26 cellular contexts compared by ENCODE assay signal in the genomic region with DNA sequence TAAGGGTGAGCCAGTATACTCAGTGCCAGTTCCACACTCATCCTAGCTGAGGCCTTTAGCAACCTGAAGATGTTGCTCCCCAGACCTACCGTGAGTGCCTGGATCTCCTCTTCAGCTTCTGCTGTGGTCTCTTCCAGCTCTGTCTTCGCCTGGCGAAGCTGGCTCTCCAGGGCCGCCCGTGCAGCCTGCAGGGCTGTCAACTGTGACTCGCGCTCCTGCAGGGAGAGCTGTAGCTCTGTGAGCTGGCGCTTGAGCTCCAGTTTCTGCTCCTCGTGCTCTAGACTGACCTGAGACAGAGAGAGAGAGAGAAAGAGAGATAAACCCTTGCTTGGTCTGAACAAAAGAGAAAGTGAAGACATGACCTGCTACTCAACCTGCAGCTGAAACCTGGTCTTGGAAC.
"Had no signal": no experiment of that assay in that cellular context is flagged by ENCODE, and none has a peak within 500 bp of the region (broad histone marks: within the 10 kb centered on the region; RNA-seq: fewer than 3 reads in every experiment).

No MANE protein-coding gene starts in this region.

- ATAC-seq: activated CD8-positive, alpha-beta T cell treated with anti-CD3 and anti-CD28 coated beads, Interleukin-2, amount 10 ng/mL, durations not matched to agents 7 days and 5 days; body of pancreas had no signal

- H3K27ac Mint-ChIP-seq: activated CD8-positive, alpha-beta T cell treated with anti-CD3 and anti-CD28 coated beads, Interleukin-2, amount 10 ng/mL, durations not matched to agents 7 days and 5 days had no signal

- DNase-seq: activated CD4-positive, alpha-beta T cell treated with anti-CD3 and anti-CD28 coated beads for 48 hours; activated CD4-positive, alpha-beta T cell treated with anti-CD3 and anti-CD28 coated beads, Interleukin-2, amount 50 U/mL, for 4 hours; activated CD4-positive, CD25-positive, alpha-beta regulatory T cell treated with anti-CD3 and anti-CD28 coated beads, Interleukin-2, amount 50 U/mL, for 72 hours; activated CD8-positive, alpha-beta memory T cell treated with anti-CD3 and anti-CD28 coated beads, Interleukin-2, amount 50 U/mL, for 48 hours; activated CD8-positive, alpha-beta T cell treated with anti-CD3 and anti-CD28 coated beads, Interleukin-2, amount 10 ng/mL, durations not matched to agents 7 days and 5 days; activated naive CD4-positive, alpha-beta T cell treated with anti-CD3 and anti-CD28 coated beads, Interleukin-2, amount 50 U/mL, for 16 hours; activated T-cell treated with anti-CD3 and anti-CD28 coated beads, Interleukin-2, amount 50 U/mL, for 1 hour; amniotic stem cell; body of pancreas; central memory CD4-positive, alpha-beta T cell; Kasumi-1; KBM-7; NCI-H1048; NCI-H1417; NCI-H1930; NCI-H345; NCI-H510A; NCI-H526 treated with DMSO at 0.1 percent for 48 hours; NCI-H82; Peyer's patch; Right ventricle myocardium superior; SJCRH30; SK-N-SH; T-helper 1 cell had no signal

- H3K4me3 ChIP-seq: ascending aorta, body of pancreas, Peyer's patch, SJCRH30 had no signal

- H3K27ac ChIP-seq: ascending aorta, body of pancreas, Peyer's patch, RWPE1, SJCRH30 had no signal

- H3K4me2 ChIP-seq: SK-N-SH had no signal

- H3K9ac ChIP-seq: SK-N-SH had no signal

- H3K4me1 ChIP-seq: ascending aorta, body of pancreas, Peyer's patch, SJCRH30 had no signal

- H3K9me3 ChIP-seq: ascending aorta, body of pancreas, Peyer's patch, SJCRH30, SK-N-SH had no signal

- H3K36me3 ChIP-seq: ascending aorta, Peyer's patch had no signal

- H3K4me3 Mint-ChIP-seq: activated CD8-positive, alpha-beta T cell treated with anti-CD3 and anti-CD28 coated beads, Interleukin-2, amount 10 ng/mL, durations not matched to agents 7 days and 5 days had no signal

- H3K27me3 ChIP-seq: ascending aorta, body of pancreas, Peyer's patch, SJCRH30 had no signal
